Comparison of ENCODE assay signal across 20 cellular contexts in genomic region chr10:62103857-62104256, GRCh38.
A peak's percentile ranks its signal among the peaks of the same experiment; 100 is the strongest.
DNase-seq lines count a peak whose midpoint lies in the region; ATAC-seq, FAIRE-seq and TF ChIP-seq lines count a peak whose summit lies in the region.
"Had no signal": no experiment of that assay in that cellular context is flagged by ENCODE, and none has a peak within 500 bp of the region (broad histone marks: within the 10 kb centered on the region; RNA-seq: fewer than 3 reads in every experiment).

No MANE protein-coding gene starts in this region.

- TF ChIP-seq POLR2A in HepG2 (IDR thresholded peaks at IDR 0.05; ENCODE audit: insufficient read depth in 1 of 2, low read depth in 2 of 2, low read length in 2 of 2), result no peak

- no peak overlapping the region for H3K4me3 ChIP-seq in HepG2 (replicated peaks in 1 of 3; ENCODE audit: insufficient read depth in 1 of 3, low read depth in 2 of 3, low read length in 3 of 3)
- H3K4me3 ChIP-seq: A549, GM23338 had no signal

- no peaks in the 10 kb centered on the region for H3K36me3 ChIP-seq in HepG2 (replicated peaks in 1 of 2; ENCODE audit: control insufficient read depth in 1 of 2, insufficient read depth in 2 of 2, low read length in 2 of 2)

- in situ Hi-C loops in HepG2 (cut with HindIII; ENCODE audit: extremely low pct_ligation_motif_present, low pct_unique_long_range_greater_than_20kb), result no loop called here

- no peak for TF ChIP-seq CTCF in HepG2 (CRISPR knock-in tag; IDR thresholded peaks at IDR 0.05)

- no peaks in the 10 kb centered on the region for H4K20me1 ChIP-seq in HepG2 (ENCODE audit: insufficient read depth, low read length)

- TF ChIP-seq RAD21 in HepG2 (CRISPR knock-in tag; IDR thresholded peaks at IDR 0.05), result no peak

- H3K36me3 Mint-ChIP-seq in activated T-cell treated with anti-CD3 and anti-CD28 coated beads, Interleukin-2, amount 50 U/mL, for 72 hours (ENCODE audit: insufficient read depth in 2 of 2), result no peaks in the 10 kb centered on the region
- H3K36me3 Mint-ChIP-seq in T-helper 17 cell (ENCODE audit: low read depth) (peaks cover 2% of the 10 kb centered on the region), naive B cell (no peaks in the 10 kb centered on the region)
- H3K36me3 Mint-ChIP-seq: CD14-positive monocyte; CD4-positive, alpha-beta memory T cell; IgD-negative memory B cell had no signal

- H3K9me3 ChIP-seq in T-helper 17 cell (ENCODE audit: control insufficient read depth, low read length, poor library complexity, severe bottlenecking), result no peaks in the 10 kb centered on the region
- no peaks in the 10 kb centered on the region for H3K9me3 ChIP-seq in HepG2 (ENCODE audit: low read length)
- H3K9me3 ChIP-seq: A549 had no signal

- H3K4me1 ChIP-seq in HepG2 (ENCODE audit: insufficient read depth, low read length), result peaks cover 9% of the 10 kb centered on the region

- H3K27ac ChIP-seq in HepG2 (ENCODE audit: extremely low read length, insufficient read depth, low read length), result no peak overlapping the region
- H3K27ac ChIP-seq: A549, HL-60 had no signal

- WGBS in HepG2 (ENCODE audit: low lambda C conversion rate), result 96% methylated on average over 9 of the region's 9 CpGs

- peak overlapping the region; percentile 32 for H3K27ac Mint-ChIP-seq in activated T-cell treated with anti-CD3 and anti-CD28 coated beads, Interleukin-2, amount 50 U/mL, for 72 hours
- H3K27ac Mint-ChIP-seq in T-helper 17 cell (peak overlapping the region; percentile 24), naive B cell (peak overlapping the region in 4 of 6 donors; percentile 38 to 84 (median 58))
- H3K27ac Mint-ChIP-seq: CD14-positive monocyte, GM23338, H9 had no signal

- CTCF ChIA-PET in HepG2 (lab: Yijun Ruan, JAX; ENCODE audit: low intra/inter-chr PET ratio, low total read pairs), result no interaction called here

- DNase-seq in activated T-cell treated with anti-CD3 and anti-CD28 coated beads, Interleukin-2, amount 50 U/mL, for 72 hours, result no peak
- no peak for DNase-seq in activated T-cell treated with anti-CD3 and anti-CD28 coated beads, Interleukin-2, amount 50 U/mL, for 1 hour
- DNase-seq in T-helper 17 cell (no peak), naive B cell (no peak), left lobe of liver (ENCODE audit: low spot score) (no peak), HepG2 (ENCODE audit: low spot score) (no peak)
- DNase-seq: AML-193; Calu3; CD4-positive, alpha-beta memory T cell; DMS79 treated with DMSO at 0.1 percent for 48 hours; H9; KBM-7 had no signal

- no TSS peak for BruUV-seq in HepG2 (replicated peaks; lab: Mats Ljungman, UMichigan)

- no peaks in the 10 kb centered on the region for H3K9me3 Mint-ChIP-seq in activated T-cell treated with anti-CD3 and anti-CD28 coated beads, Interleukin-2, amount 50 U/mL, for 72 hours
- H3K9me3 Mint-ChIP-seq in naive B cell, result peaks cover 0 to 2% (median 0%) of the 10 kb centered on the region in 7 donors
- H3K9me3 Mint-ChIP-seq: CD4-positive, alpha-beta memory T cell; GM23338; H9; IgD-negative memory B cell had no signal

- ATAC-seq in activated T-cell treated with anti-CD3 and anti-CD28 coated beads, Interleukin-2, amount 50 U/mL, for 72 hours (replicated peaks in 1 of 2), result peak; percentile 16 to 17
- no peak for ATAC-seq in T-helper 17 cell
- ATAC-seq in naive B cell (ENCODE audit: low read depth in 2 of 2), result no peak
- no peak for ATAC-seq in left lobe of liver
- no peak for ATAC-seq in GM21529 (IDR thresholded peaks at IDR 0.05; ENCODE audit: unreplicated experiment)
- no peak; the same call in 2 of the 3 replicates for ATAC-seq in HepG2
- ATAC-seq: A549, GM23338 had no signal

- no peak overlapping the region for H3K9ac ChIP-seq in HepG2 (ENCODE audit: insufficient read depth, low read depth, low read length)

- no peak overlapping the region for H3K4me3 Mint-ChIP-seq in activated T-cell treated with anti-CD3 and anti-CD28 coated beads, Interleukin-2, amount 50 U/mL, for 72 hours
- H3K4me3 Mint-ChIP-seq in T-helper 17 cell, result no peak overlapping the region
- peak overlapping the region in 2 of 8 donors; percentile 6 to 37 for H3K4me3 Mint-ChIP-seq in naive B cell
- H3K4me3 Mint-ChIP-seq: CD14-positive monocyte, GM23338, H9 had no signal

- H3K27me3 ChIP-seq in HepG2 (ENCODE audit: control insufficient read depth in 1 of 2, insufficient read depth in 2 of 2, low read length in 2 of 2), result no peaks in the 10 kb centered on the region

- no peaks in the 10 kb centered on the region for H3K27me3 Mint-ChIP-seq in activated T-cell treated with anti-CD3 and anti-CD28 coated beads, Interleukin-2, amount 50 U/mL, for 72 hours (ENCODE audit: low read depth)
- no peaks in the 10 kb centered on the region for H3K27me3 Mint-ChIP-seq in T-helper 17 cell
- H3K27me3 Mint-ChIP-seq in naive B cell, result no peaks in the 10 kb centered on the region
- H3K27me3 Mint-ChIP-seq: CD4-positive, alpha-beta memory T cell; IgD-negative memory B cell had no signal

- H3K79me2 ChIP-seq in HepG2 (ENCODE audit: insufficient read depth, low read length), result no peaks in the 10 kb centered on the region

- POLR2A ChIA-PET in HepG2 (lab: Yijun Ruan, JAX), result no interaction called here

- H3K4me2 ChIP-seq in HepG2 (ENCODE audit: low read depth, low read length), result no peak overlapping the region
- H3K4me2 ChIP-seq: A549, GM23338 had no signal

- H3K4me1 Mint-ChIP-seq in activated T-cell treated with anti-CD3 and anti-CD28 coated beads, Interleukin-2, amount 50 U/mL, for 72 hours (ENCODE audit: low read depth), result peaks cover 35% of the 10 kb centered on the region
- H3K4me1 Mint-ChIP-seq in T-helper 17 cell (peaks cover 33% of the 10 kb centered on the region), naive B cell (peaks cover 46 to 76% (median 54%) of the 10 kb centered on the region in 3 donors)
- H3K4me1 Mint-ChIP-seq: GM23338, H9 had no signal

- TF ChIP-seq EP300 in HepG2 (IDR thresholded peaks at IDR 0.05; ENCODE audit: low read depth in 2 of 2, low read length in 2 of 2) (no peak), HepG2 (CRISPR knock-in tag; IDR thresholded peaks at IDR 0.05; ENCODE audit: borderline replicate concordance) (no peak)

- no peak for FAIRE-seq in HepG2 (lab: Jason Lieb, UNC)
- FAIRE-seq: A549, G401.6, GM12891 had no signal

- intact Hi-C loops in HepG2 (cut with micrococcal nuclease; ENCODE audit: unreplicated experiment), result no loop called here

- H2AFZ ChIP-seq in HepG2 (ENCODE audit: low read length), result no peak overlapping the region
- H2AFZ ChIP-seq: GM23338 had no signal

TF ChIP-seq in HepG2, 621 proteins besides CTCF, POLR2A, EP300 and RAD21 (continues in another document):
- TF ChIP-seq ZIK1 (CRISPR knock-in tag; IDR thresholded peaks at IDR 0.05; ENCODE audit: borderline replicate concordance, low read depth), result no peak
- TF ChIP-seq ZNF484 (CRISPR knock-in tag; IDR thresholded peaks at IDR 0.05; ENCODE audit: borderline replicate concordance, low read depth), result no peak
- no peak for TF ChIP-seq SP4 (CRISPR knock-in tag; IDR thresholded peaks at IDR 0.05)
- no peak for TF ChIP-seq ZNF556 (CRISPR knock-in tag; IDR thresholded peaks at IDR 0.05; ENCODE audit: borderline replicate concordance)
- no peak for TF ChIP-seq HDAC1 (CRISPR knock-in tag; IDR thresholded peaks at IDR 0.05)
- no peak for TF ChIP-seq ZNF503 (CRISPR knock-in tag; IDR thresholded peaks at IDR 0.05)
- TF ChIP-seq ZNF362 (CRISPR knock-in tag; IDR thresholded peaks at IDR 0.05; ENCODE audit: borderline replicate concordance), result no peak
- TF ChIP-seq TEAD3 (CRISPR knock-in tag; optimal IDR thresholded peaks at IDR 0.05; ENCODE audit: borderline replicate concordance), result no peak
- TF ChIP-seq TEAD2 (CRISPR knock-in tag; IDR thresholded peaks at IDR 0.05), result no peak
- TF ChIP-seq ARNTL (CRISPR knock-in tag; IDR thresholded peaks at IDR 0.05), result no peak
- TF ChIP-seq KAT8 (CRISPR knock-in tag; IDR thresholded peaks at IDR 0.05), result no peak
- no peak for TF ChIP-seq AGO1 (IDR thresholded peaks at IDR 0.05; ENCODE audit: low read depth, low read length, poor library complexity, severe bottlenecking)
- TF ChIP-seq FOXK1 (CRISPR knock-in tag; IDR thresholded peaks at IDR 0.05; ENCODE audit: borderline replicate concordance, low read depth), result no peak

Comparison
In these comparisons a context has a peak if more than half of its experiments do, and no peak if none do; other contexts are left out.
1. ATAC-seq: peak in activated T-cell treated with anti-CD3 and anti-CD28 coated beads, Interleukin-2, amount 50 U/mL, for 72 hours (2 of 2); none in T-helper 17 cell (single experiment), naive B cell (0 of 2), left lobe of liver (single experiment), GM21529 (single experiment) and HepG2 (single experiment).
2. Peak in every context shown above with its lines, with median percentiles within 50 percentile points of each other: H3K27ac Mint-ChIP-seq.